Comparison of ENCODE assay signal across 21 cellular contexts in the genomic region with DNA sequence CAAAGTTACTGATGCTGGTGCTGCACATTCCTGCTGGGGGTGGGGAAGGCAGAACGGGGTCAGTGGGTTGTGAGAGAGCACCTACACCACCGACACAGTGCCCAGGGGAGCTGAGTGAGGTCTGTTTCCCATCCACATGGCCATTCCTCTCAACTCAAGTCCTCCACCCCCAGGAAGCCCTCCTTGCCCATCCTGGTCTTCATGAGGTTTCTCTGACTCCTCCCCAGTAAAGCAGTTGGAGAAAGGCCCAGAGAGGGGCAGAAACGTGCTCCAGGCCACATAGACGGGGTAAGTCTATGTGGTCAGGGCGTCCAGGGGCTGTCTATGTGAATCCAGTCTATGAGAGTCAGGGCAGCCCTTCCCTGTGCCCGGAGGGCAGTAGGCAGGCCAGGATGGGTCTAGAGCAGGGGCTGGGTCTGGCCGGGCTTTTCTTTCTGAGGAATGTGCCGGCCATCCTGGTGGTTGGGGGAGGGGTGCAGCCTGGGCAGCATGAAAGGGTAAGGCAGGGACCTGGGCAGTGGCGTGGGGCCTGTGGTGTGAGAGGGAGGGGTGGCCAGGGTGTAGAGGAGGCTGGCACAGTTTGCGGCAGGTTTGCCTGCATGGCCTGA. TPM values are rescaled to one million over a fixed set of nuclear protein-coding genes. Genes with fewer than 3 reads are reported as not detected.
DNase-seq lines count a peak whose midpoint lies in the region; ATAC-seq and TF ChIP-seq lines count a peak whose summit lies in the region.
"Had no signal": no experiment of that assay in that cellular context is flagged by ENCODE, and none has a peak within 500 bp of the region (broad histone marks: within the 10 kb centered on the region; RNA-seq: fewer than 3 reads in every experiment).

No MANE protein-coding gene starts in this region.

- intact Hi-C loops in lower lobe of right lung (cut with DNase I): no loop called here

- no peak overlapping the region for H3K4me3 Mint-ChIP-seq in stimulated activated naive B cell treated with anti-CD40 and anti-IgM and Interleukin-4, amounts not matched to agents 10 μg/mL and 1 μg/mL and 100 μg/mL, for 72 hours
- H3K4me3 Mint-ChIP-seq: CD8-positive, alpha-beta T cell; H9; naive thymus-derived CD4-positive, alpha-beta T cell had no signal

- H3K9me3 Mint-ChIP-seq in stimulated activated naive B cell treated with anti-CD40 and anti-IgM and Interleukin-4, amounts not matched to agents 10 μg/mL and 1 μg/mL and 100 μg/mL, for 72 hours: no peaks in the 10 kb centered on the region
- H3K9me3 Mint-ChIP-seq: CD8-positive, alpha-beta T cell; H9; naive thymus-derived CD4-positive, alpha-beta T cell had no signal

- H3K36me3 ChIP-seq in lower lobe of right lung: peaks cover 92% of the 10 kb centered on the region

- no peaks in the 10 kb centered on the region for H3K9me3 ChIP-seq in lower lobe of right lung
- H3K9me3 ChIP-seq: adrenal gland had no signal

- peaks cover 32% of the 10 kb centered on the region for H3K4me1 ChIP-seq in lower lobe of right lung

- H3K27ac ChIP-seq in HL-60 (replicated peaks): peak overlapping the region; percentile 63
- H3K27ac ChIP-seq in coronary artery: peak overlapping the region; percentile 36 to 63
- peak overlapping the region; percentile 46 for H3K27ac ChIP-seq in lower lobe of right lung
- H3K27ac ChIP-seq: adrenal gland, cardiac muscle cell, VCaP had no signal

- no peaks in the 10 kb centered on the region for H3K27me3 Mint-ChIP-seq in stimulated activated naive B cell treated with anti-CD40 and anti-IgM and Interleukin-4, amounts not matched to agents 10 μg/mL and 1 μg/mL and 100 μg/mL, for 72 hours
- H3K27me3 Mint-ChIP-seq: naive thymus-derived CD4-positive, alpha-beta T cell had no signal

- peaks cover 32 to 69% of the 10 kb centered on the region in 2 donors for H3K4me1 Mint-ChIP-seq in stimulated activated naive B cell treated with anti-CD40 and anti-IgM and Interleukin-4, amounts not matched to agents 10 μg/mL and 1 μg/mL and 100 μg/mL, for 72 hours
- H3K4me1 Mint-ChIP-seq: H9 had no signal

- no peak for DNase-seq in HL-60 (ENCODE audit: low read depth in 1 of 2, low spot score in 1 of 2)
- DNase-seq in coronary artery (ENCODE audit: low spot score): no peak
- DNase-seq in lower lobe of right lung: no peak
- no peak for DNase-seq in stimulated activated naive B cell treated with anti-CD40 and anti-IgM and Interleukin-4, amounts not matched to agents 10 μg/mL and 1 μg/mL and 100 μg/mL, for 72 hours
- no peak for DNase-seq in NCI-H1694 treated with DMSO at 0.1 percent for 48 hours (lab: John Stamatoyannopoulos, UW)
- no peak for DNase-seq in activated T-cell treated with anti-CD3 and anti-CD28 coated beads, Interleukin-2, amount 50 U/mL, for 48 hours
- DNase-seq in T-helper 9 cell: no peak
- DNase-seq: activated gamma-delta T cell; adrenal gland; CD8-positive, alpha-beta T cell; H9; mammary epithelial cell; naive thymus-derived CD4-positive, alpha-beta T cell; NCI-H146; NCI-H2171 treated with DMSO at 0.1 percent for 48 hours; NCI-H526; retina; stimulated activated CD4-positive, alpha-beta T cell treated with anti-CD3 and anti-CD28 coated beads, Interleukin-12 subunit alpha, Interleukin-12 subunit beta, amount 100 ng/mL, for 4 hours had no signal

- ATAC-seq in lower lobe of right lung: peak; percentile 12 to 15
- ATAC-seq in stimulated activated naive B cell treated with anti-CD40 and anti-IgM and Interleukin-4, amounts not matched to agents 10 μg/mL and 1 μg/mL and 100 μg/mL, for 72 hours (replicated peaks): no peak
- ATAC-seq: CD8-positive, alpha-beta T cell; SK-N-SH treated with all-trans-retinoic acid at 6 μM for 48 hours had no signal

- H3K4me3 ChIP-seq in HL-60 (replicated peaks; ENCODE audit: insufficient read depth, low read length) (no peak overlapping the region), coronary artery (no peak overlapping the region), lower lobe of right lung (no peak overlapping the region)
- H3K4me3 ChIP-seq: adrenal gland, cardiac muscle cell had no signal

- peak overlapping the region; percentile 86 for H3K27ac Mint-ChIP-seq in stimulated activated naive B cell treated with anti-CD40 and anti-IgM and Interleukin-4, amounts not matched to agents 10 μg/mL and 1 μg/mL and 100 μg/mL, for 72 hours
- H3K27ac Mint-ChIP-seq: CD8-positive, alpha-beta T cell; H9 had no signal

- H3K36me3 Mint-ChIP-seq in stimulated activated naive B cell treated with anti-CD40 and anti-IgM and Interleukin-4, amounts not matched to agents 10 μg/mL and 1 μg/mL and 100 μg/mL, for 72 hours: peaks cover 69 to 73% of the 10 kb centered on the region in 2 donors

- H3K27me3 ChIP-seq in HL-60 (ENCODE audit: insufficient read depth, poor library complexity, severe bottlenecking) (no peaks in the 10 kb centered on the region), lower lobe of right lung (ENCODE audit: low read depth) (no peaks in the 10 kb centered on the region)
- H3K27me3 ChIP-seq: adrenal gland, cardiac muscle cell had no signal

- TF ChIP-seq CTCF in HL-60 (IDR thresholded peaks at IDR 0.05; ENCODE audit: insufficient read depth, low read length) (no peak), coronary artery (IDR thresholded peaks at IDR 0.05) (no peak), lower lobe of right lung (IDR thresholded peaks at IDR 0.05) (no peak)

RNA-seq across cellular contexts. Expression of gene GUCD1, which starts 11.8 kb away (rescaled TPM):
- 120 TPM for total RNA-seq in lower lobe of right lung

RNA-seq across cellular contexts. Expression of gene SNRPD3, which starts 12.6 kb away (rescaled TPM):
- total RNA-seq in lower lobe of right lung: 66.8 TPM

RNA-seq across cellular contexts. Expression of gene UPB1, which starts 48.0 kb away (rescaled TPM):
- 1.2 TPM for total RNA-seq in lower lobe of right lung
- total RNA-seq: H9, mammary epithelial cell had no signal

RNA-seq across cellular contexts. Expression of gene LRRC75B, which starts 49.7 kb away (rescaled TPM):
- total RNA-seq in lower lobe of right lung: 10.2 TPM
- total RNA-seq: CD8-positive, alpha-beta T cell had no signal

RNA-seq across cellular contexts. Expression of gene GGT1, which starts 59.8 kb away (rescaled TPM):
- 65.1 TPM for total RNA-seq in lower lobe of right lung

Comparison
In these comparisons a context has a peak if more than half of its experiments do, and no peak if none do; other contexts are left out.
1. ATAC-seq: peak in lower lobe of right lung (2 of 2); none in stimulated activated naive B cell treated with anti-CD40 and anti-IgM and Interleukin-4, amounts not matched to agents 10 μg/mL and 1 μg/mL and 100 μg/mL, for 72 hours (0 of 2).
2. Peak in every context shown above with its lines, with median percentiles within 50 percentile points of each other: H3K27ac ChIP-seq.